1 cellular context compared by ENCODE assay signal in genomic region chr3:128863560-128863959, GRCh38.
TF ChIP-seq lines count a peak whose summit lies in the region.

No MANE protein-coding gene starts in this region.

TF ChIP-seq in SK-N-SH treated with all-trans-retinoic acid at 6 μM for 48 hours, 23 proteins besides CTCF, POLR2A, EP300 and RAD21 (continued from another document):
- TF ChIP-seq TOX (CRISPR knock-in tag; IDR thresholded peaks at IDR 0.05; ENCODE audit: borderline replicate concordance) (no peak), PATZ1 (CRISPR knock-in tag; IDR thresholded peaks at IDR 0.05; ENCODE audit: borderline replicate concordance) (no peak), SNAI2 (CRISPR knock-in tag; IDR thresholded peaks at IDR 0.05) (no peak)
